ENCODE assay signal across 1 cellular context in genomic region chr11:47578524-47579460, GRCh38.
A peak's percentile ranks its signal among the peaks of the same experiment; 100 is the strongest.
TF ChIP-seq lines count a peak whose summit lies in the region.

TSS of gene KBTBD4 (minus strand) at chr11:47578970. CDS start at chr11:47578951, 19 bp downstream.
TSS of gene NDUFS3 (plus strand) at chr11:47579074. CDS start at chr11:47579092, 18 bp downstream.

TF ChIP-seq in IMR-90, 13 proteins besides CTCF, POLR2A, EP300 and RAD21 (continued from another document):
- TF ChIP-seq ELK1 (IDR thresholded peaks at IDR 0.05; ENCODE audit: borderline replicate concordance, low read depth, low read length) (no peak), RCOR1 (IDR thresholded peaks at IDR 0.05; ENCODE audit: insufficient replicate concordance, low read length) (peak; percentile 4), SMC3 (IDR thresholded peaks at IDR 0.05; ENCODE audit: low read depth, low read length) (peak; percentile 11), BHLHE40 (IDR thresholded peaks at IDR 0.05; ENCODE audit: low read depth, low read length) (no peak), CHD1 (IDR thresholded peaks at IDR 0.05; ENCODE audit: low read depth, low read length) (no peak), MXI1 (IDR thresholded peaks at IDR 0.05; ENCODE audit: borderline replicate concordance, low read depth, low read length) (0 out of 2 replicates have a peak, but pooled peaks have one; percentile 47), NFE2L2 (IDR thresholded peaks at IDR 0.05; ENCODE audit: low read depth, low read length) (no peak)
